ENCODE assay signal across 8 cellular contexts in genomic region chr13:106532111-106532929, GRCh38. TPM values are rescaled to one million over a fixed set of nuclear protein-coding genes. Genes with fewer than 3 reads are reported as not detected.
DNase-seq lines count a peak whose midpoint lies in the region; ATAC-seq, FAIRE-seq and TF ChIP-seq lines count a peak whose summit lies in the region.

No MANE protein-coding gene starts in this region.

- FAIRE-seq in GM12892 (lab: Jason Lieb, UNC): no peak
- no peak for FAIRE-seq in RCC 7860 (lab: Jason Lieb, UNC)

- H3K36me3 Mint-ChIP-seq in natural killer cell treated with Interleukin-12 subunit alpha and Interleukin-12 subunit beta and Interleukin-15 and Interleukin-18, amount 100 ng/mL, for 72 hours: no peaks in the 10 kb centered on the region

- peaks cover 5% of the 10 kb centered on the region for H3K4me1 ChIP-seq in endocrine pancreas (ENCODE audit: control insufficient read depth, insufficient read depth, low read length)

- no peak overlapping the region for H3K9ac ChIP-seq in endocrine pancreas (ENCODE audit: control insufficient read depth, insufficient read depth, low read length)

- H3K4me3 Mint-ChIP-seq in natural killer cell treated with Interleukin-12 subunit alpha and Interleukin-12 subunit beta and Interleukin-15 and Interleukin-18, amount 100 ng/mL, for 72 hours: peak overlapping the region; percentile 48

- no peak overlapping the region for H3K27ac Mint-ChIP-seq in natural killer cell treated with Interleukin-12 subunit alpha and Interleukin-12 subunit beta and Interleukin-15 and Interleukin-18, amount 100 ng/mL, for 72 hours

- no peak for TF ChIP-seq POLR2A in GM12892 (IDR thresholded peaks at IDR 0.05; ENCODE audit: low read depth, low read length)

- H3K27me3 ChIP-seq in endocrine pancreas (ENCODE audit: control insufficient read depth, insufficient read depth, low read length): no peaks in the 10 kb centered on the region

- DNase-seq in AG08395 (ENCODE audit: low spot score) (peak; percentile 18), LHCN-M2 (ENCODE audit: low read depth) (peak; percentile 45), GM12892 (ENCODE audit: insufficient read length) (no peak), iPS-NIHi7 (ENCODE audit: extremely low spot score) (no peak), GM03348 (ENCODE audit: low spot score) (no peak), RCC 7860 (ENCODE audit: low spot score) (no peak)
- no peak for DNase-seq in natural killer cell treated with Interleukin-12 subunit alpha and Interleukin-12 subunit beta and Interleukin-15 and Interleukin-18, amount 100 ng/mL, for 72 hours (ENCODE audit: low spot score)

- H3K36me3 ChIP-seq in endocrine pancreas (ENCODE audit: control insufficient read depth, insufficient read depth, low read length): no peaks in the 10 kb centered on the region

- peak overlapping the region; percentile 25 for H3K4me3 ChIP-seq in endocrine pancreas (ENCODE audit: control insufficient read depth, insufficient read depth, low read length)

- ATAC-seq in natural killer cell treated with Interleukin-12 subunit alpha and Interleukin-12 subunit beta and Interleukin-15 and Interleukin-18, amount 100 ng/mL, for 72 hours: no peak

- peaks cover 34 to 63% of the 10 kb centered on the region in 2 donors for H3K27me3 Mint-ChIP-seq in natural killer cell treated with Interleukin-12 subunit alpha and Interleukin-12 subunit beta and Interleukin-15 and Interleukin-18, amount 100 ng/mL, for 72 hours

- H3K4me1 Mint-ChIP-seq in natural killer cell treated with Interleukin-12 subunit alpha and Interleukin-12 subunit beta and Interleukin-15 and Interleukin-18, amount 100 ng/mL, for 72 hours (ENCODE audit: low read depth in 2 of 2): peaks cover 16 to 20% of the 10 kb centered on the region in 2 donors

- H3K9me3 Mint-ChIP-seq in natural killer cell treated with Interleukin-12 subunit alpha and Interleukin-12 subunit beta and Interleukin-15 and Interleukin-18, amount 100 ng/mL, for 72 hours: no peaks in the 10 kb centered on the region

- no peaks in the 10 kb centered on the region for H3K9me3 ChIP-seq in endocrine pancreas (ENCODE audit: control insufficient read depth, low read length)

RNA-seq across cellular contexts. Expression of gene EFNB2, which starts 3.1 kb away (rescaled TPM):
- total RNA-seq in LHCN-M2 (2014; rRNA removed): 10.1 and 11.8 TPM in 2 replicates
- 13.4 TPM for polyA plus RNA-seq in LHCN-M2 (2012)
- under 1 TPM; 0.26 to 0.28 TPM for total RNA-seq in natural killer cell treated with Interleukin-12 subunit alpha and Interleukin-12 subunit beta and Interleukin-15 and Interleukin-18, amount 100 ng/mL, for 72 hours
- polyA plus RNA-seq in GM12892 (2012; ENCODE audit: missing spikeins): 0.23 TPM

RNA-seq across cellular contexts. Expression of gene ARGLU1, which starts 35.6 kb away (rescaled TPM):
- total RNA-seq in LHCN-M2 (2014; rRNA removed): 59.8 and 64.0 TPM in 2 replicates
- 34.8 TPM for polyA plus RNA-seq in LHCN-M2 (2012)
- 10 to 100 TPM; 60.7 to 89.1 TPM for total RNA-seq in natural killer cell treated with Interleukin-12 subunit alpha and Interleukin-12 subunit beta and Interleukin-15 and Interleukin-18, amount 100 ng/mL, for 72 hours
- polyA plus RNA-seq in GM12892 (2012; ENCODE audit: missing spikeins): 87.6 TPM

Comparison
In these comparisons a context has a peak if more than half of its experiments do, and no peak if none do; other contexts are left out.
1. DNase-seq: peak in AG08395 (single experiment) and LHCN-M2 (single experiment); none in natural killer cell treated with Interleukin-12 subunit alpha and Interleukin-12 subunit beta and Interleukin-15 and Interleukin-18, amount 100 ng/mL, for 72 hours (single experiment), GM12892 (single experiment), iPS-NIHi7 (single experiment), GM03348 (single experiment) and RCC 7860 (single experiment).